8 cellular contexts compared by ENCODE assay signal in genomic region chr6:26596579-26597388, GRCh38.
A peak's percentile ranks its signal among the peaks of the same experiment; 100 is the strongest.
DNase-seq lines count a peak whose midpoint lies in the region; ATAC-seq lines count a peak whose summit lies in the region.

ABT1 (plus strand) TSS chr6:26596953; CDS start chr6:26596983, 30 bp downstream.

- peaks cover 8% of the 10 kb centered on the region for H3K36me3 Mint-ChIP-seq in memory B cell

- no peak within 1 kb of the TSS for H3K27ac Mint-ChIP-seq in memory B cell

- no peaks in the 10 kb centered on the region for H3K9me3 Mint-ChIP-seq in memory B cell

- H3K9me3 ChIP-seq in endocrine pancreas (ENCODE audit: control insufficient read depth, low read length) = no peaks in the 10 kb centered on the region

- no peaks in the 10 kb centered on the region for H3K4me1 ChIP-seq in endocrine pancreas (ENCODE audit: control insufficient read depth, insufficient read depth, low read length)

- H3K27me3 ChIP-seq in endocrine pancreas (ENCODE audit: control insufficient read depth, insufficient read depth, low read length) = peaks cover 2% of the 10 kb centered on the region

- peak within 1 kb of the TSS; percentile 58 for H3K9ac ChIP-seq in endocrine pancreas (ENCODE audit: control insufficient read depth, insufficient read depth, low read length)

- H3K4me3 ChIP-seq in endocrine pancreas (ENCODE audit: control insufficient read depth, insufficient read depth, low read length) = peak within 1 kb of the TSS; percentile 67

- no peak within 1 kb of the TSS for H3K4me3 Mint-ChIP-seq in memory B cell

- H3K27me3 Mint-ChIP-seq in memory B cell = peaks cover 7% of the 10 kb centered on the region

- H3K36me3 ChIP-seq in endocrine pancreas (ENCODE audit: control insufficient read depth, insufficient read depth, low read length) = peaks cover 2% of the 10 kb centered on the region

- ATAC-seq in GM21381 (IDR thresholded peaks at IDR 0.05; ENCODE audit: unreplicated experiment) (peak; percentile 80), memory B cell (ENCODE audit: low read depth) (peak; percentile 85)

- H3K4me1 Mint-ChIP-seq in memory B cell = peaks cover 18% of the 10 kb centered on the region

- DNase-seq in COR-L47 (lab: John Stamatoyannopoulos, UW) (peak; percentile 96), HUDEP-2 (lab: John Stamatoyannopoulos, UW; ENCODE audit: unreplicated experiment in 76 of 76) (peak in 75 of 76 experiments; percentile 73 to 99 (median 98)), NOMO-1 treated with dmso at 0.1 percent for 144 hours (lab: John Stamatoyannopoulos, UW; ENCODE audit: unreplicated experiment) (peak; percentile 92), memory B cell (ENCODE audit: low spot score in 2 of 2) (peak; percentile 92 to 93)
- peak; percentile 86 to 91 (median 86) for DNase-seq in activated CD8-positive, alpha-beta memory T cell treated with anti-CD3 and anti-CD28 coated beads for 48 hours (ENCODE audit: low read depth in 2 of 3, low spot score in 2 of 3)
- peak; percentile 93 for DNase-seq in stimulated activated CD8-positive, alpha-beta memory T cell treated with anti-CD3 and anti-CD28 coated beads, Interleukin-12 subunit alpha, Interleukin-12 subunit beta, amount 100 ng/mL, for 24 hours (ENCODE audit: extremely low read depth)

Comparison
In these comparisons a context has a peak if more than half of its experiments do, and no peak if none do; other contexts are left out.
1. Peak in every context shown above with its lines: DNase-seq, ATAC-seq and H3K4me3 ChIP-seq.